In genomic region chr14:56211124-56211523, GRCh38 we compare ENCODE assay signal across 22 cellular contexts.
"Had no signal": no experiment of that assay in that cellular context is flagged by ENCODE, and none has a peak within 500 bp of the region (broad histone marks: within the 10 kb centered on the region; RNA-seq: fewer than 3 reads in every experiment).

No MANE protein-coding gene starts in this region.

- H3K4me3 ChIP-seq: cardiac muscle cell, hepatocyte, left ventricle myocardium inferior, spleen, thyroid gland, upper lobe of right lung had no signal

- H3K36me3 Mint-ChIP-seq: activated naive CD8-positive, alpha-beta T cell treated with anti-CD3 and anti-CD28 coated beads, Interleukin-2, amount 10 ng/mL, durations not matched to agents 7 days and 5 days; naive B cell had no signal

- H3K4me3 Mint-ChIP-seq: activated B cell treated with CpG ODN at 0.5 μM for 24 hours; activated naive CD4-positive, alpha-beta T cell treated with anti-CD3 and anti-CD28 coated beads for 36 hours; activated naive CD8-positive, alpha-beta T cell treated with anti-CD3 and anti-CD28 coated beads, Interleukin-2, amount 10 ng/mL, durations not matched to agents 7 days and 5 days; memory B cell; naive B cell; T-helper 17 cell had no signal

- H2AFZ ChIP-seq: hepatocyte had no signal

- H3K27ac Mint-ChIP-seq: activated B cell treated with CpG ODN at 0.5 μM for 24 hours; activated naive CD4-positive, alpha-beta T cell treated with anti-CD3 and anti-CD28 coated beads for 36 hours; activated naive CD8-positive, alpha-beta T cell treated with anti-CD3 and anti-CD28 coated beads, Interleukin-2, amount 10 ng/mL, durations not matched to agents 7 days and 5 days; memory B cell; T-helper 17 cell had no signal

- H3K27me3 ChIP-seq: hepatocyte, spleen, thyroid gland, upper lobe of right lung had no signal

- H3K4me2 ChIP-seq: hepatocyte had no signal

- H3K36me3 ChIP-seq: cardiac muscle cell, left ventricle myocardium inferior, spleen, thyroid gland, upper lobe of right lung had no signal

- ATAC-seq: stimulated activated naive CD8-positive, alpha-beta T cell treated with anti-CD3 and anti-CD28 coated beads, Interleukin-15, Interleukin-2, amounts not matched to agents 100 U/mL and 50 U/mL, for 24 hours; T-helper 17 cell; upper lobe of right lung had no signal

- H3K9me3 ChIP-seq: left ventricle myocardium inferior, spleen, thyroid gland, upper lobe of right lung had no signal

- H3K9me3 Mint-ChIP-seq: activated B cell treated with CpG ODN at 0.5 μM for 24 hours; activated naive CD4-positive, alpha-beta T cell treated with anti-CD3 and anti-CD28 coated beads for 36 hours; activated naive CD8-positive, alpha-beta T cell treated with anti-CD3 and anti-CD28 coated beads, Interleukin-2, amount 10 ng/mL, durations not matched to agents 7 days and 5 days; memory B cell had no signal

- H3K27ac ChIP-seq: cardiac muscle cell, epithelial cell of prostate, hepatocyte, left ventricle myocardium inferior, spleen, thyroid gland, upper lobe of right lung had no signal

- DNase-seq: activated B cell treated with CpG ODN at 0.5 μM for 24 hours; activated CD4-positive, alpha-beta T cell treated with anti-CD3 and anti-CD28 coated beads for 4 hours; activated CD4-positive, alpha-beta T cell treated with anti-CD3 and anti-CD28 coated beads, Interleukin-2, amount 50 U/mL, for 48 hours; activated naive CD4-positive, alpha-beta T cell treated with anti-CD3 and anti-CD28 coated beads for 36 hours; activated naive CD8-positive, alpha-beta T cell treated with anti-CD3 and anti-CD28 coated beads, Interleukin-2, amount 10 ng/mL, durations not matched to agents 7 days and 5 days; activated T-cell treated with anti-CD3 and anti-CD28 coated beads, Interleukin-2, amount 50 U/mL, for 48 hours; amygdala; kidney glomerular epithelial cell; left ventricle myocardium inferior; naive B cell; retina; spleen; stimulated activated CD4-positive, alpha-beta T cell treated with anti-CD3 and anti-CD28 coated beads, Interleukin-4, amount 100 ng/mL, for 24 hours; stimulated activated naive CD8-positive, alpha-beta T cell treated with anti-CD3 and anti-CD28 coated beads, Interleukin-15, Interleukin-2, amounts not matched to agents 100 U/mL and 50 U/mL, for 24 hours; SW 1271; T-helper 17 cell; thyroid gland; upper lobe of right lung had no signal
